In genomic region chr17:54902017-54902416, GRCh38 we compare ENCODE assay signal across 18 cellular contexts. TPM values are rescaled to one million over a fixed set of nuclear protein-coding genes. Genes with fewer than 3 reads are reported as not detected.
DNase-seq lines count a peak whose midpoint lies in the region; ATAC-seq and TF ChIP-seq lines count a peak whose summit lies in the region.
"Had no signal": no experiment of that assay in that cellular context is flagged by ENCODE, and none has a peak within 500 bp of the region (broad histone marks: within the 10 kb centered on the region; RNA-seq: fewer than 3 reads in every experiment).

No MANE protein-coding gene starts in this region.

- peak overlapping the region; percentile 79 for H3K9ac ChIP-seq in mammary epithelial cell (ENCODE audit: insufficient read depth, low read length)

- H3K4me2 ChIP-seq in mammary epithelial cell (ENCODE audit: insufficient read depth, low read depth, low read length): peak overlapping the region; percentile 71

- dilution Hi-C loops in mammary epithelial cell (cut with HindIII; ENCODE audit: low sequenced_read_pairs): no loop called here

- no peaks in the 10 kb centered on the region for H4K20me1 ChIP-seq in mammary epithelial cell (ENCODE audit: insufficient read depth, low read length)

- peak overlapping the region; percentile 66 to 82 (median 72) for H3K4me3 ChIP-seq in mammary epithelial cell (replicated peaks in 1 of 3; ENCODE audit: insufficient read depth in 1 of 3, low read depth in 2 of 3, low read length in 3 of 3)
- no peak overlapping the region for H3K4me3 ChIP-seq in breast epithelium
- H3K4me3 ChIP-seq in ectodermal cell (ENCODE audit: insufficient read depth, low read depth, low read length): peak overlapping the region; percentile 79

- H3K9me3 ChIP-seq in mammary epithelial cell (replicated peaks; ENCODE audit: insufficient read depth, low read length): no peaks in the 10 kb centered on the region
- H3K9me3 ChIP-seq in breast epithelium: no peaks in the 10 kb centered on the region
- no peaks in the 10 kb centered on the region for H3K9me3 ChIP-seq in ectodermal cell (ENCODE audit: control insufficient read depth, low read length)
- H3K9me3 ChIP-seq: pancreas, thyroid gland had no signal

- H3K27me3 Mint-ChIP-seq in mesothelial cell of epicardium (ENCODE audit: low read depth): peaks cover 22% of the 10 kb centered on the region

- H3K36me3 Mint-ChIP-seq in mesothelial cell of epicardium: peaks cover 7% of the 10 kb centered on the region
- H3K36me3 Mint-ChIP-seq: CD4-positive, CD25-positive, alpha-beta regulatory T cell; stimulated activated effector memory CD8-positive, alpha-beta T cell treated with anti-CD3 and anti-CD28 coated beads, Interleukin-12 subunit alpha, Interleukin-12 subunit beta, amount 100 ng/mL, for 72 hours had no signal

- 100% methylated on average over 9 of the region's 9 CpGs for WGBS in mammary epithelial cell (ENCODE audit: low coverage, missing lambda C conversion rate)
- 92% methylated on average over 9 of the region's 9 CpGs for WGBS in ectodermal cell, 2 experiments

- peaks cover 13% of the 10 kb centered on the region for H3K4me1 ChIP-seq in mammary epithelial cell (ENCODE audit: insufficient read depth, low read length)
- H3K4me1 ChIP-seq in breast epithelium: no peaks in the 10 kb centered on the region
- peaks cover 9% of the 10 kb centered on the region for H3K4me1 ChIP-seq in ectodermal cell (ENCODE audit: control insufficient read depth, insufficient read depth, low read length)

- peaks cover 24% of the 10 kb centered on the region for H3K4me1 Mint-ChIP-seq in mesothelial cell of epicardium
- H3K4me1 Mint-ChIP-seq: stimulated activated effector memory CD8-positive, alpha-beta T cell treated with anti-CD3 and anti-CD28 coated beads, Interleukin-12 subunit alpha, Interleukin-12 subunit beta, amount 100 ng/mL, for 72 hours had no signal

- no peak overlapping the region for H2AFZ ChIP-seq in mammary epithelial cell (ENCODE audit: low read depth, low read length)

- CTCF ChIA-PET in mammary epithelial cell (lab: Charles Lee; ENCODE audit: low non-redundant PET): interaction anchor here (0.6 kb wide), 1 partner anchor 450 kb away, joined by 3 read pairs; no protein-coding TSS in a partner anchor

- DNase-seq in mammary epithelial cell: no peak
- DNase-seq in breast epithelium (ENCODE audit: low spot score in 2 of 2): no peak
- no peak for DNase-seq in mesothelial cell of epicardium (ENCODE audit: low spot score in 2 of 2, unreplicated experiment in 2 of 2)
- no peak for DNase-seq in stimulated activated CD4-positive, alpha-beta T cell treated with anti-CD3 and anti-CD28 coated beads, Interleukin-1b, Interleukin-23, amount 100 ng/mL, for 48 hours
- no peak for DNase-seq in activated CD4-positive, alpha-beta T cell treated with anti-CD3 and anti-CD28 coated beads, Interleukin-2, amount 50 U/mL, for 4 hours
- DNase-seq: activated CD4-positive, alpha-beta T cell treated with anti-CD3 and anti-CD28 coated beads for 36 hours; activated CD8-positive, alpha-beta memory T cell treated with anti-CD3 and anti-CD28 coated beads, Interleukin-2, amount 50 U/mL, for 4 hours; CD4-positive, CD25-positive, alpha-beta regulatory T cell; DND-41; erythroblast; KG1; SHP77 treated with DMSO at 0.1 percent for 48 hours had no signal

- peaks cover 26% of the 10 kb centered on the region for H3K79me2 ChIP-seq in mammary epithelial cell (ENCODE audit: insufficient read depth, low read length)

- H3K4me3 Mint-ChIP-seq in mesothelial cell of epicardium: peak overlapping the region; percentile 87
- H3K4me3 Mint-ChIP-seq: activated CD4-positive, alpha-beta T cell treated with anti-CD3 and anti-CD28 coated beads for 36 hours; stimulated activated effector memory CD8-positive, alpha-beta T cell treated with anti-CD3 and anti-CD28 coated beads, Interleukin-12 subunit alpha, Interleukin-12 subunit beta, amount 100 ng/mL, for 72 hours had no signal

- H3K9me3 Mint-ChIP-seq in mesothelial cell of epicardium: no peaks in the 10 kb centered on the region
- H3K9me3 Mint-ChIP-seq: stimulated activated effector memory CD8-positive, alpha-beta T cell treated with anti-CD3 and anti-CD28 coated beads, Interleukin-12 subunit alpha, Interleukin-12 subunit beta, amount 100 ng/mL, for 72 hours had no signal

- ATAC-seq in HG03175 (IDR thresholded peaks at IDR 0.05; ENCODE audit: unreplicated experiment): no peak
- ATAC-seq in HG03439 (IDR thresholded peaks at IDR 0.05; ENCODE audit: unreplicated experiment): no peak
- ATAC-seq: activated CD4-positive, alpha-beta T cell treated with anti-CD3 and anti-CD28 coated beads for 36 hours; stimulated activated effector memory CD8-positive, alpha-beta T cell treated with anti-CD3 and anti-CD28 coated beads, Interleukin-12 subunit alpha, Interleukin-12 subunit beta, amount 100 ng/mL, for 72 hours had no signal

- no TSS peak for BruUV-seq in mammary epithelial cell (replicated peaks; lab: Mats Ljungman, UMichigan)

- intact Hi-C loops in mammary epithelial cell (cut with micrococcal nuclease): no loop called here
- intact Hi-C loops in breast epithelium (cut with DNase I; ENCODE audit: low total_unique reads): no loop called here

- no peaks in the 10 kb centered on the region for H3K27me3 ChIP-seq in mammary epithelial cell (ENCODE audit: insufficient read depth, low read length)
- no peaks in the 10 kb centered on the region for H3K27me3 ChIP-seq in breast epithelium
- no peaks in the 10 kb centered on the region for H3K27me3 ChIP-seq in ectodermal cell (ENCODE audit: control insufficient read depth, insufficient read depth, low read length, poor library complexity, severe bottlenecking)
- H3K27me3 ChIP-seq: pancreas, thyroid gland had no signal

- TF ChIP-seq POLR2A in breast epithelium (IDR thresholded peaks at IDR 0.05): no peak

- H3K36me3 ChIP-seq in mammary epithelial cell (ENCODE audit: insufficient read depth, low read length): peaks cover 15% of the 10 kb centered on the region
- no peaks in the 10 kb centered on the region for H3K36me3 ChIP-seq in breast epithelium
- H3K36me3 ChIP-seq in ectodermal cell (ENCODE audit: control insufficient read depth, insufficient read depth, low read length): no peaks in the 10 kb centered on the region
- H3K36me3 ChIP-seq: pancreas, thyroid gland had no signal

- peak overlapping the region; percentile 55 for H3K27ac Mint-ChIP-seq in mesothelial cell of epicardium
- H3K27ac Mint-ChIP-seq: activated CD4-positive, alpha-beta T cell treated with anti-CD3 and anti-CD28 coated beads for 36 hours; CD4-positive, CD25-positive, alpha-beta regulatory T cell; stimulated activated effector memory CD8-positive, alpha-beta T cell treated with anti-CD3 and anti-CD28 coated beads, Interleukin-12 subunit alpha, Interleukin-12 subunit beta, amount 100 ng/mL, for 72 hours had no signal

- TF ChIP-seq CTCF in mammary epithelial cell (conservative IDR thresholded peaks at IDR 0.05 in 1 of 2, IDR thresholded peaks at IDR 0.05 in 1 of 2; ENCODE audit: extremely low read depth in 1 of 2, insufficient read depth in 1 of 2, low read depth in 1 of 2, low read length in 2 of 2) (no peak), breast epithelium (IDR thresholded peaks at IDR 0.05) (no peak), mesothelial cell of epicardium (IDR thresholded peaks at IDR 0.05; ENCODE audit: unreplicated experiment) (no peak)

- in situ Hi-C loops in mammary epithelial cell (cut with MboI; ENCODE audit: low sequenced_read_pairs in 2 of 2): no loop called here

- H3K27ac ChIP-seq in mammary epithelial cell (ENCODE audit: insufficient read depth, low read depth, low read length) (peak overlapping the region; percentile 75), breast epithelium (peak overlapping the region in 1 of 2 donors; percentile 80), ectodermal cell (ENCODE audit: insufficient read depth, low read depth, low read length, poor library complexity, severe bottlenecking) (no peak overlapping the region)

RNA-seq across cellular contexts. Expression of gene TOM1L1, which starts 1.4 kb away (rescaled TPM):
- total RNA-seq in mammary epithelial cell (10 to 100 TPM; 78.0 to 93.5 TPM), breast epithelium (10 to 100 TPM; 18.4 to 72.2 (median 47.2) TPM), mesothelial cell of epicardium (45.5 to 47.8 TPM (median 47.3 TPM) in 3 replicates)
- 76.9 TPM for polyA plus RNA-seq in mammary epithelial cell
- polyA minus RNA-seq in mammary epithelial cell: 39.2 TPM
- 72.2 TPM for polyA plus RNA-seq in ectodermal cell (2013, experiment 1 of 4)
- polyA plus RNA-seq in ectodermal cell (2013, experiment 2 of 4): 79.6 TPM
- polyA plus RNA-seq in ectodermal cell (2013, experiment 3 of 4): 57.1 TPM
- 62.9 TPM for polyA plus RNA-seq in ectodermal cell (2013, experiment 4 of 4)
- total RNA-seq: CD4-positive, CD25-positive, alpha-beta regulatory T cell had no signal
- polyA plus RNA-seq: CD4-positive, CD25-positive, alpha-beta regulatory T cell had no signal

Comparison
In these comparisons a context has a peak if more than half of its experiments do, and no peak if none do; other contexts are left out.
1. H3K4me3 ChIP-seq: peak in mammary epithelial cell (3 of 3) and ectodermal cell (single experiment); none in breast epithelium (0 of 3).